ENCODE assay signal across 1 cellular context in genomic region chr16:1656808-1657617, GRCh38.
TF ChIP-seq lines count a peak whose summit lies in the region.

No MANE protein-coding gene starts in this region.

TF ChIP-seq in K562, 482 proteins besides CTCF, POLR2A, EP300 and RAD21:
- TF ChIP-seq MAX (CRISPR knock-in tag; IDR thresholded peaks at IDR 0.05), result 0 out of 2 replicates have a peak, but pooled peaks have one; percentile 27
- peak; percentile 37; the same call in 1 of the 2 replicates for TF ChIP-seq NFIC (IDR thresholded peaks at IDR 0.05)
- TF ChIP-seq ZNF766 (CRISPR knock-in tag; conservative IDR thresholded peaks at IDR 0.05), result no peak
- TF ChIP-seq HCFC1 (IDR thresholded peaks at IDR 0.05; ENCODE audit: low read depth, low read length), result no peak
- peak; percentile 34; the same call in 1 of the 2 replicates for TF ChIP-seq NCOR1 (IDR thresholded peaks at IDR 0.05)
- TF ChIP-seq MNT (conservative IDR thresholded peaks at IDR 0.05), result peak in 1 of 2 experiments; percentile 39; a peak in 2 of 4 replicates
- no peak for TF ChIP-seq MITF (IDR thresholded peaks at IDR 0.05)
- peak; percentile 60 for TF ChIP-seq CBFA2T2 (conservative IDR thresholded peaks at IDR 0.05)
- peak; percentile 38; the same call in 1 of the 2 replicates for TF ChIP-seq TFAP4 (CRISPR knock-in tag; IDR thresholded peaks at IDR 0.05; ENCODE audit: borderline replicate concordance)
- peak; percentile 69 for TF ChIP-seq CBFA2T3 (IDR thresholded peaks at IDR 0.05)
- peak; percentile 46; the same call in 1 of the 2 replicates for TF ChIP-seq TCF3 (CRISPR knock-in tag; IDR thresholded peaks at IDR 0.05)
- TF ChIP-seq TAL1 (IDR thresholded peaks at IDR 0.05), result peak; percentile 23; the same call in 1 of the 2 replicates
- TF ChIP-seq MBD1 (CRISPR knock-in tag; IDR thresholded peaks at IDR 0.05), result no peak
